ENCODE assay signal across 1 cellular context in the genomic region with DNA sequence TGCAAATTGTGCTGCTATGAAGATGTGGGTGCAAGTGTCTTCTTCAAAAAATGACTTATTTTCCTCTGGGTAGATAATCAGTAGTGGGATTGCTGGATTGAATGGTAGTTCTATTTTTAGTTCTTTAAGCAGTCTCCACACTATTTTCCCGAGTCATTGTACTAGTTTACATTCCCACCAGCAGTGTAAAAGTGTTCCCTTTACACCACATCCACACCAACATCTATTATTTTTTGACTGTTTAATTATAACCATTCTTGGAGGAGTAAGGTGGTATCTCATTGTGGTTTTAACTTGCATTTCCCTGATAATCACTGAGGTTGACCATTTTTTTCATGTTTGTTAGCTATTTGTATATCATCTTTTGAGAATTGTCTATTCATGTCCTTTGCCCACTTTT.
TF ChIP-seq lines count a peak whose summit lies in the region.

No MANE protein-coding gene starts in this region.

TF ChIP-seq in GM12878, 131 proteins besides CTCF, POLR2A, EP300 and RAD21 (continued from another document):
- no peak for TF ChIP-seq ZNF687 (IDR thresholded peaks at IDR 0.05)
